8 cellular contexts compared by ENCODE assay signal in the genomic region with DNA sequence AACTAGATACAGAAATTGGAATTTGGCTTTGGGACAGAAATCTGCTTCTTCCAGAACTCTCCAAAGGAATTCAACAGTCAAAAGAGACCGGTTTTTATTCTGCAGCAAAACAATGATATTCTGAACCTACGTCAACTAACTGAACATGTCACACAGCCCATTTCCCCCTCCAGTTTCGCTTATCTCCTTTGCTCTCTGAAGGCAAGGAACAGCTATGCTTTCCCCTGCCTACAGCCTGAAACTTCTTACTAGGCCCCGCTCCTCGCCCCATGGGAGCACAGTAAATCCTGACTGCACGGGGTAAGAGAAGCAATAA. TPM values are rescaled to one million over a fixed set of nuclear protein-coding genes. Genes with fewer than 3 reads are reported as not detected.
DNase-seq lines count a peak whose midpoint lies in the region; ATAC-seq and TF ChIP-seq lines count a peak whose summit lies in the region.

No MANE protein-coding gene starts in this region.

- no peak overlapping the region for H2AFZ ChIP-seq in OCI-LY1 (ENCODE audit: low read length)

- peak overlapping the region; percentile 72 for H3K4me2 ChIP-seq in OCI-LY1 (ENCODE audit: low read length)

- H3K27me3 ChIP-seq in OCI-LY1 (ENCODE audit: insufficient read depth, low read length) (no peaks in the 10 kb centered on the region), endocrine pancreas (ENCODE audit: control insufficient read depth, insufficient read depth, low read length) (no peaks in the 10 kb centered on the region), ovary (no peaks in the 10 kb centered on the region)

- DNase-seq in ovary (no peak), COLO829 (ENCODE audit: low spot score) (no peak), GM13976 (ENCODE audit: low spot score) (no peak), NCI-H524 treated with DMSO at 0.1 percent for 48 hours (lab: John Stamatoyannopoulos, UW) (no peak)

- in situ Hi-C loops in GM13976 (cut with MboI; ENCODE audit: low sequenced_read_pairs, unreplicated experiment), result no loop called here

- H3K4me1 ChIP-seq in OCI-LY1 (ENCODE audit: insufficient read depth, low read length, severe bottlenecking) (peaks cover 21% of the 10 kb centered on the region), endocrine pancreas (ENCODE audit: control insufficient read depth, insufficient read depth, low read length) (peaks cover 21% of the 10 kb centered on the region), ovary (ENCODE audit: insufficient read depth) (peaks cover 7% of the 10 kb centered on the region)

- H3K4me3 ChIP-seq in OCI-LY1 (ENCODE audit: low read depth, low read length, poor library complexity, severe bottlenecking) (peak overlapping the region; percentile 86), endocrine pancreas (ENCODE audit: control insufficient read depth, insufficient read depth, low read length) (peak overlapping the region; percentile 99), ovary (peak overlapping the region; percentile 87)

- intact Hi-C loops in ovary (cut with DNase I), result no loop called here

- H3K9me2 ChIP-seq in OCI-LY1 (ENCODE audit: low read depth, low read length), result no peaks in the 10 kb centered on the region

- TF ChIP-seq CTCF in OCI-LY1 (IDR thresholded peaks at IDR 0.05; ENCODE audit: low read length), result no peak
- TF ChIP-seq CTCF in ovary (IDR thresholded peaks at IDR 0.05), result no peak
- no peak for TF ChIP-seq CTCF in GM13976 (IDR thresholded peaks at IDR 0.05; ENCODE audit: borderline replicate concordance, control extremely low read depth, extremely low read depth, insufficient read depth, missing control alignments)

- no peaks in the 10 kb centered on the region for H4K20me1 ChIP-seq in OCI-LY1 (ENCODE audit: insufficient read depth, low read length)

- no peak for TF ChIP-seq EP300 in ovary (IDR thresholded peaks at IDR 0.05)

- no peaks in the 10 kb centered on the region for H3F3A ChIP-seq in OCI-LY1 (ENCODE audit: insufficient read depth, low read length)

- H3K9ac ChIP-seq in OCI-LY1 (ENCODE audit: low read length) (peak overlapping the region; percentile 85), endocrine pancreas (ENCODE audit: control insufficient read depth, insufficient read depth, low read length) (peak overlapping the region; percentile 76)

- peak; percentile 10 for ATAC-seq in GM18520 (IDR thresholded peaks at IDR 0.05; ENCODE audit: unreplicated experiment)
- ATAC-seq in HG02588 (IDR thresholded peaks at IDR 0.05; ENCODE audit: unreplicated experiment), result peak; percentile 21

- H3K36me3 ChIP-seq in OCI-LY1 (ENCODE audit: insufficient read depth, low read length) (peaks cover 16% of the 10 kb centered on the region; the same call in 1 of the 2 replicates), endocrine pancreas (ENCODE audit: control insufficient read depth, insufficient read depth, low read length) (no peaks in the 10 kb centered on the region), ovary (no peaks in the 10 kb centered on the region)

- H3K27ac ChIP-seq in OCI-LY1 (ENCODE audit: low read depth, low read length, poor library complexity, severe bottlenecking), result peak overlapping the region; percentile 65
- H3K27ac ChIP-seq in ovary, result peak overlapping the region; percentile 44 to 77

- no peak for TF ChIP-seq POLR2A in ovary (IDR thresholded peaks at IDR 0.05)

- no peaks in the 10 kb centered on the region for H3K9me3 ChIP-seq in OCI-LY1 (ENCODE audit: low read length)
- H3K9me3 ChIP-seq in endocrine pancreas (ENCODE audit: control insufficient read depth, low read length), result no peaks in the 10 kb centered on the region
- no peaks in the 10 kb centered on the region for H3K9me3 ChIP-seq in ovary

- peaks cover 32% of the 10 kb centered on the region for H3K79me2 ChIP-seq in OCI-LY1 (ENCODE audit: insufficient read depth, low read length)

- 0 to 2% (median 1%) methylated on average over 6 of the region's 6 CpGs for WGBS in ovary, 3 donors

RNA-seq across cellular contexts. Expression of a gene that starts 0.5 kb away (rescaled TPM):
- 10 to 100 TPM; 51.9 to 77.6 (median 60.7) TPM for total RNA-seq in ovary
- polyA plus RNA-seq in ovary, result 10 to 100 TPM; 18.6 to 31.8 TPM

RNA-seq across cellular contexts. Expression of a gene that starts 0.6 kb away (rescaled TPM):
- 1 to 10 TPM; 4.5 to 8.1 (median 5.6) TPM for total RNA-seq in ovary
- 1 to 10 TPM; 4.4 to 7.8 TPM for polyA plus RNA-seq in ovary
